In genomic region chr1:115976062-115976899, GRCh38 we compare ENCODE assay signal across 8 cellular contexts. TPM values are rescaled to one million over a fixed set of nuclear protein-coding genes. Genes with fewer than 3 reads are reported as not detected.
DNase-seq lines count a peak whose midpoint lies in the region; ATAC-seq and TF ChIP-seq lines count a peak whose summit lies in the region.

Gene SLC22A15, plus strand, starts transcription at chr1:115976513. Its CDS starts 115 bp downstream, at chr1:115976628.

- peaks cover 5 to 8% of the 10 kb centered on the region in 2 donors for H3K27me3 ChIP-seq in muscle layer of colon (ENCODE audit: control insufficient read depth in 1 of 2, insufficient read depth in 2 of 2, low read length in 2 of 2)
- H3K27me3 ChIP-seq in testis, result no peaks in the 10 kb centered on the region

- TF ChIP-seq CTCF in testis (IDR thresholded peaks at IDR 0.05), result no peak

- H3K4me3 ChIP-seq in muscle layer of colon (ENCODE audit: low read depth in 1 of 2, low read length in 2 of 2), result peak within 1 kb of the TSS; percentile 61 to 62
- peak within 1 kb of the TSS; percentile 61 to 72 for H3K4me3 ChIP-seq in testis

- H3K9me3 ChIP-seq in muscle layer of colon (ENCODE audit: low read length), result no peaks in the 10 kb centered on the region
- no peaks in the 10 kb centered on the region for H3K9me3 ChIP-seq in testis

- 1% methylated on average over 26 to 70 of the region's 87 CpGs for WGBS in testis, 2 donors

- TF ChIP-seq POLR2A in testis (IDR thresholded peaks at IDR 0.05), result no peak

- intact Hi-C loops in testis (cut with DNase I; ENCODE audit: low total_unique reads), result no loop called here

- DNase-seq in AG08396 (ENCODE audit: low spot score) (peak; percentile 71), NCI-H526 (lab: John Stamatoyannopoulos, UW) (peak; percentile 75 to 94), fibroblast of gingiva (ENCODE audit: low read depth) (peak; percentile 50), testis (peak; percentile 77)
- peak; percentile 47 for DNase-seq in activated T-cell treated with anti-CD3 and anti-CD28 coated beads, Interleukin-2, amount 50 U/mL, for 1 hour

- ATAC-seq in GM18517 (IDR thresholded peaks at IDR 0.05; ENCODE audit: unreplicated experiment) (peak; percentile 78), HG02885 (IDR thresholded peaks at IDR 0.05; ENCODE audit: poor library complexity, unreplicated experiment) (peak; percentile 91)

- H3K27ac ChIP-seq in muscle layer of colon (ENCODE audit: low read depth, low read length) (no peak within 1 kb of the TSS), testis (peak within 1 kb of the TSS; percentile 2 to 59)

- no peak within 1 kb of the TSS for H3K9ac ChIP-seq in muscle layer of colon (ENCODE audit: low read length)

- no peaks in the 10 kb centered on the region for H3K4me1 ChIP-seq in muscle layer of colon (ENCODE audit: insufficient read depth, low read length)
- no peaks in the 10 kb centered on the region for H3K4me1 ChIP-seq in testis

- no peaks in the 10 kb centered on the region for H3K36me3 ChIP-seq in muscle layer of colon (ENCODE audit: insufficient read depth, low read length)
- H3K36me3 ChIP-seq in testis (ENCODE audit: low read depth, missing control alignments), result no peaks in the 10 kb centered on the region

RNA-seq across cellular contexts. Expression of gene SLC22A15, which starts in this region (rescaled TPM):
- total RNA-seq in testis, result 1 to 10 TPM; 6.4 to 9.4 TPM
- polyA plus RNA-seq in testis (ENCODE audit: insufficient read depth, low read depth, low replicate concordance), result 1.8 TPM
